ENCODE assay signal across 10 cellular contexts in genomic region chr19:57321164-57321563, GRCh38. TPM values are rescaled to one million over a fixed set of nuclear protein-coding genes. Genes with fewer than 3 reads are reported as not detected.
DNase-seq lines count a peak whose midpoint lies in the region; ATAC-seq and TF ChIP-seq lines count a peak whose summit lies in the region.
"Had no signal": no experiment of that assay in that cellular context is flagged by ENCODE, and none has a peak within 500 bp of the region (broad histone marks: within the 10 kb centered on the region; RNA-seq: fewer than 3 reads in every experiment).

No MANE protein-coding gene starts in this region.

- peak overlapping the region; percentile 80 for H3K4me3 ChIP-seq in CD4-positive, CD25-positive, alpha-beta regulatory T cell (ENCODE audit: low read depth, low read length)
- H3K4me3 ChIP-seq in Loucy (ENCODE audit: low read length, poor library complexity, severe bottlenecking), result peak overlapping the region; percentile 96

- H3F3A ChIP-seq in Loucy (ENCODE audit: low read depth), result no peaks in the 10 kb centered on the region

- peaks cover 17 to 30% (median 24%) of the 10 kb centered on the region in 4 donors for H3K4me1 Mint-ChIP-seq in CD4-positive, CD25-positive, alpha-beta regulatory T cell
- peaks cover 27% of the 10 kb centered on the region for H3K4me1 Mint-ChIP-seq in dendritic cell treated with granulocyte-macrophage colony-stimulating factor and Interleukin-4, amounts not matched to agents 40 ng/mL and 50 ng/mL, for 4 days (ENCODE audit: low read depth)
- peaks cover 33% of the 10 kb centered on the region for H3K4me1 Mint-ChIP-seq in nephron progenitor cell

- H3K27ac Mint-ChIP-seq in CD4-positive, CD25-positive, alpha-beta regulatory T cell, result peak overlapping the region; percentile 95 to 97 (median 97)
- peak overlapping the region; percentile 95 for H3K27ac Mint-ChIP-seq in dendritic cell treated with granulocyte-macrophage colony-stimulating factor and Interleukin-4, amounts not matched to agents 40 ng/mL and 50 ng/mL, for 4 days
- H3K27ac Mint-ChIP-seq in nephron progenitor cell, result peak overlapping the region; percentile 97

- H3K36me3 ChIP-seq in CD4-positive, CD25-positive, alpha-beta regulatory T cell (ENCODE audit: control insufficient read depth, insufficient read depth, low read length), result peaks cover 29% of the 10 kb centered on the region
- peaks cover 13% of the 10 kb centered on the region; the same call in 1 of the 2 replicates for H3K36me3 ChIP-seq in Loucy (ENCODE audit: insufficient read depth, low read length)

- peaks cover 25% of the 10 kb centered on the region for H4K20me1 ChIP-seq in Loucy (ENCODE audit: insufficient read depth, low read length, poor library complexity, severe bottlenecking)

- peak overlapping the region; percentile 82 for H3K27ac ChIP-seq in CD4-positive, CD25-positive, alpha-beta regulatory T cell (ENCODE audit: insufficient read depth, low read length, poor library complexity, severe bottlenecking)

- peaks cover 27 to 33% of the 10 kb centered on the region in 2 experiments for H3K9me3 ChIP-seq in CD4-positive, CD25-positive, alpha-beta regulatory T cell (ENCODE audit: control insufficient read depth in 2 of 2, low read length in 2 of 2)
- no peaks in the 10 kb centered on the region for H3K9me3 ChIP-seq in Loucy (ENCODE audit: insufficient read depth, low read depth, low read length)

- H3K4me1 ChIP-seq in CD4-positive, CD25-positive, alpha-beta regulatory T cell (ENCODE audit: control insufficient read depth, insufficient read depth, low read length, poor library complexity, severe bottlenecking), result peaks cover 24% of the 10 kb centered on the region
- H3K4me1 ChIP-seq in Loucy (ENCODE audit: insufficient read depth, low read length, poor library complexity, severe bottlenecking), result peaks cover 23% of the 10 kb centered on the region

- ATAC-seq in CD4-positive, CD25-positive, alpha-beta regulatory T cell (ENCODE audit: low read depth in 2 of 2), result no peak

- no peak for TF ChIP-seq CTCF in Loucy (conservative IDR thresholded peaks at IDR 0.05; ENCODE audit: low read length)
- no peak for TF ChIP-seq CTCF in nephron progenitor cell (IDR thresholded peaks at IDR 0.05)

- peaks cover 40% of the 10 kb centered on the region for H3K36me3 Mint-ChIP-seq in CD4-positive, CD25-positive, alpha-beta regulatory T cell
- peaks cover 60% of the 10 kb centered on the region for H3K36me3 Mint-ChIP-seq in dendritic cell treated with granulocyte-macrophage colony-stimulating factor and Interleukin-4, amounts not matched to agents 40 ng/mL and 50 ng/mL, for 4 days (ENCODE audit: low read depth)
- H3K36me3 Mint-ChIP-seq in nephron progenitor cell (ENCODE audit: low read depth), result peaks cover 33% of the 10 kb centered on the region

- H3K9ac ChIP-seq in Loucy (ENCODE audit: low read depth, low read length, poor library complexity, severe bottlenecking), result peak overlapping the region; percentile 96

- peaks cover 4 to 31% (median 18%) of the 10 kb centered on the region in 7 donors for H3K9me3 Mint-ChIP-seq in CD4-positive, CD25-positive, alpha-beta regulatory T cell
- peaks cover 25% of the 10 kb centered on the region for H3K9me3 Mint-ChIP-seq in dendritic cell treated with granulocyte-macrophage colony-stimulating factor and Interleukin-4, amounts not matched to agents 40 ng/mL and 50 ng/mL, for 4 days
- H3K9me3 Mint-ChIP-seq in nephron progenitor cell, result no peaks in the 10 kb centered on the region

- no peak for DNase-seq in CD4-positive, CD25-positive, alpha-beta regulatory T cell
- DNase-seq in nephron progenitor cell (no peak), NCI-H2029 treated with DMSO at 0.1 percent for 48 hours (lab: John Stamatoyannopoulos, UW) (no peak), nucleus accumbens (lab: John Stamatoyannopoulos, UW) (no peak), NCI-H2196 (lab: John Stamatoyannopoulos, UW; ENCODE audit: unreplicated experiment) (no peak), amygdala (lab: John Stamatoyannopoulos, UW) (no peak)
- DNase-seq: activated gamma-delta T cell; stimulated activated naive CD4-positive, alpha-beta T cell had no signal

- intact Hi-C loops in dendritic cell treated with granulocyte-macrophage colony-stimulating factor and Interleukin-4, amounts not matched to agents 40 ng/mL and 50 ng/mL, for 4 days (cut with micrococcal nuclease), result loop anchor here (5.0 kb wide), 1 partner anchor 39 kb away; the partner anchor contains the start of gene ZNF460

- H3K4me3 Mint-ChIP-seq in CD4-positive, CD25-positive, alpha-beta regulatory T cell, result peak overlapping the region; percentile 90 to 96 (median 94)
- H3K4me3 Mint-ChIP-seq in dendritic cell treated with granulocyte-macrophage colony-stimulating factor and Interleukin-4, amounts not matched to agents 40 ng/mL and 50 ng/mL, for 4 days, result peak overlapping the region; percentile 81
- peak overlapping the region; percentile 93 for H3K4me3 Mint-ChIP-seq in nephron progenitor cell

- peaks cover 6% of the 10 kb centered on the region for H3K27me3 ChIP-seq in CD4-positive, CD25-positive, alpha-beta regulatory T cell (ENCODE audit: control insufficient read depth, insufficient read depth, low read length)
- H3K27me3 ChIP-seq in Loucy (ENCODE audit: insufficient read depth, low read length, poor library complexity, severe bottlenecking), result no peaks in the 10 kb centered on the region

- no peaks in the 10 kb centered on the region for H3K9me2 ChIP-seq in Loucy (replicated peaks; ENCODE audit: low read depth, low read length)

- no peak overlapping the region for H2AFZ ChIP-seq in Loucy (ENCODE audit: low read length)

- peaks cover 21% of the 10 kb centered on the region for H3K27me3 Mint-ChIP-seq in CD4-positive, CD25-positive, alpha-beta regulatory T cell
- H3K27me3 Mint-ChIP-seq in dendritic cell treated with granulocyte-macrophage colony-stimulating factor and Interleukin-4, amounts not matched to agents 40 ng/mL and 50 ng/mL, for 4 days, result peaks cover 26% of the 10 kb centered on the region
- H3K27me3 Mint-ChIP-seq in nephron progenitor cell (ENCODE audit: low read depth, poor library complexity), result peaks cover 20% of the 10 kb centered on the region

- H3K79me2 ChIP-seq in Loucy (ENCODE audit: insufficient read depth, low read length), result peaks cover 32% of the 10 kb centered on the region

- peak overlapping the region; percentile 90 for H3K4me2 ChIP-seq in Loucy (ENCODE audit: low read depth, low read length, poor library complexity, severe bottlenecking)

RNA-seq across cellular contexts. Expression of gene ZNF543, which starts 0.9 kb away (rescaled TPM):
- total RNA-seq in CD4-positive, CD25-positive, alpha-beta regulatory T cell, result 4.5 TPM
- 1 to 10 TPM; 2.6 to 6.6 (median 4.5) TPM for polyA plus RNA-seq in CD4-positive, CD25-positive, alpha-beta regulatory T cell

RNA-seq across cellular contexts. Expression of gene ZNF304, which starts 29.9 kb away (rescaled TPM):
- total RNA-seq in CD4-positive, CD25-positive, alpha-beta regulatory T cell, result 6.8 TPM
- polyA plus RNA-seq in CD4-positive, CD25-positive, alpha-beta regulatory T cell, result 1 to 10 TPM; 1.9 to 4.4 (median 2.8) TPM

RNA-seq across cellular contexts. Expression of gene ZNF460, which starts 40.9 kb away (rescaled TPM):
- 68.5 TPM for total RNA-seq in CD4-positive, CD25-positive, alpha-beta regulatory T cell
- 1 to 10 TPM; 3.0 to 9.5 (median 5.3) TPM for polyA plus RNA-seq in CD4-positive, CD25-positive, alpha-beta regulatory T cell

RNA-seq across cellular contexts. Expression of gene TRAPPC2B, which starts 42.2 kb away (rescaled TPM):
- total RNA-seq in CD4-positive, CD25-positive, alpha-beta regulatory T cell, result 11.4 TPM
- 10 to 100 TPM; 23.0 to 28.6 (median 25.3) TPM for polyA plus RNA-seq in CD4-positive, CD25-positive, alpha-beta regulatory T cell

RNA-seq across cellular contexts. Expression of gene ZNF547, which starts 42.2 kb away (rescaled TPM):
- total RNA-seq in CD4-positive, CD25-positive, alpha-beta regulatory T cell, result 2.1 TPM
- polyA plus RNA-seq in CD4-positive, CD25-positive, alpha-beta regulatory T cell, result 1 to 10 TPM in 2 of 4 donors, under 1 TPM in 1, not detected in 1; 0.77 to 1.9 (median 1.5) TPM
